Comparison of ENCODE assay signal across 27 cellular contexts in genomic region chr2:199946836-199947235, GRCh38. TPM values are rescaled to one million over a fixed set of nuclear protein-coding genes. Genes with fewer than 3 reads are reported as not detected.
DNase-seq lines count a peak whose midpoint lies in the region; ATAC-seq and TF ChIP-seq lines count a peak whose summit lies in the region.
"Had no signal": no experiment of that assay in that cellular context is flagged by ENCODE, and none has a peak within 500 bp of the region (broad histone marks: within the 10 kb centered on the region; RNA-seq: fewer than 3 reads in every experiment).

No MANE protein-coding gene starts in this region.

- no peak for DNase-seq in activated T-cell treated with anti-CD3 and anti-CD28 coated beads, Interleukin-2, amount 50 U/mL, for 72 hours
- no peak for DNase-seq in activated T-cell treated with anti-CD3 and anti-CD28 coated beads, Interleukin-2, amount 50 U/mL, for 48 hours
- DNase-seq in HFFc6, result peak; percentile 31
- DNase-seq in fibroblast of villous mesenchyme (ENCODE audit: low read depth), result peak; percentile 28
- no peak for DNase-seq in DMS53 (lab: John Stamatoyannopoulos, UW)
- no peak for DNase-seq in NCI-H2196 treated with DMSO at 0.1 percent for 48 hours (lab: John Stamatoyannopoulos, UW; ENCODE audit: unreplicated experiment)
- DNase-seq: activated CD4-positive, alpha-beta T cell treated with anti-CD3 and anti-CD28 coated beads for 4 hours; activated gamma-delta T cell treated with Interleukin-2 at 50 U/mL for 16 hours; central memory CD4-positive, alpha-beta T cell; cortex of kidney; DMS153; effector memory CD4-positive, alpha-beta T cell; HCEC 1CT; heart left ventricle; kidney; left ventricle myocardium superior; naive B cell; NCI-H1694; NCI-H510A; psoas muscle; SJCRH30; stimulated activated naive B cell treated with anti-CD40 and anti-IgM and Interleukin-4, amounts not matched to agents 10 μg/mL and 1 μg/mL and 100 μg/mL, for 72 hours; SW 1271 had no signal

- peaks cover 23% of the 10 kb centered on the region for H3K4me1 Mint-ChIP-seq in activated T-cell treated with anti-CD3 and anti-CD28 coated beads, Interleukin-2, amount 50 U/mL, for 72 hours (ENCODE audit: low read depth)
- H3K4me1 Mint-ChIP-seq in HFFc6 (ENCODE audit: low read depth), result peaks cover 15% of the 10 kb centered on the region

- H3K27me3 Mint-ChIP-seq in activated T-cell treated with anti-CD3 and anti-CD28 coated beads, Interleukin-2, amount 50 U/mL, for 72 hours (ENCODE audit: low read depth), result no peaks in the 10 kb centered on the region
- H3K27me3 Mint-ChIP-seq in HFFc6 (ENCODE audit: insufficient read depth), result peaks cover 3% of the 10 kb centered on the region; the same call in 1 of the 2 replicates
- H3K27me3 Mint-ChIP-seq: naive B cell; stimulated activated naive B cell treated with anti-CD40 and anti-IgM and Interleukin-4, amounts not matched to agents 10 μg/mL and 1 μg/mL and 100 μg/mL, for 72 hours; type B pancreatic cell had no signal

- no peak overlapping the region for H3K4me3 Mint-ChIP-seq in activated T-cell treated with anti-CD3 and anti-CD28 coated beads, Interleukin-2, amount 50 U/mL, for 72 hours
- H3K4me3 Mint-ChIP-seq in HFFc6, result no peak overlapping the region
- H3K4me3 Mint-ChIP-seq: naive B cell; stimulated activated naive B cell treated with anti-CD40 and anti-IgM and Interleukin-4, amounts not matched to agents 10 μg/mL and 1 μg/mL and 100 μg/mL, for 72 hours; type B pancreatic cell had no signal

- TF ChIP-seq CTCF in HFFc6 (IDR thresholded peaks at IDR 0.05), result no peak
- TF ChIP-seq CTCF in fibroblast of villous mesenchyme (IDR thresholded peaks at IDR 0.05; ENCODE audit: insufficient read depth, low read depth, low read length), result no peak

- no peak for ATAC-seq in activated T-cell treated with anti-CD3 and anti-CD28 coated beads, Interleukin-2, amount 50 U/mL, for 72 hours (replicated peaks in 1 of 2)
- ATAC-seq in HG03378 (IDR thresholded peaks at IDR 0.05; ENCODE audit: unreplicated experiment) (no peak), HG02973 (IDR thresholded peaks at IDR 0.05; ENCODE audit: unreplicated experiment) (no peak)
- ATAC-seq: heart left ventricle; left ventricle myocardium superior; psoas muscle; stimulated activated naive B cell treated with anti-CD40 and anti-IgM and Interleukin-4, amounts not matched to agents 10 μg/mL and 1 μg/mL and 100 μg/mL, for 72 hours had no signal

- no peak overlapping the region for H3K4me3 ChIP-seq in fibroblast of villous mesenchyme (ENCODE audit: low read depth, low read length)
- H3K4me3 ChIP-seq: BLaER1, heart left ventricle, psoas muscle, SJCRH30 had no signal

- H3K9me3 Mint-ChIP-seq in activated T-cell treated with anti-CD3 and anti-CD28 coated beads, Interleukin-2, amount 50 U/mL, for 72 hours, result no peaks in the 10 kb centered on the region
- H3K9me3 Mint-ChIP-seq in HFFc6, result no peaks in the 10 kb centered on the region
- H3K9me3 Mint-ChIP-seq: naive B cell; stimulated activated naive B cell treated with anti-CD40 and anti-IgM and Interleukin-4, amounts not matched to agents 10 μg/mL and 1 μg/mL and 100 μg/mL, for 72 hours; type B pancreatic cell had no signal

- peak overlapping the region; percentile 77 for H3K27ac Mint-ChIP-seq in activated T-cell treated with anti-CD3 and anti-CD28 coated beads, Interleukin-2, amount 50 U/mL, for 72 hours
- H3K27ac Mint-ChIP-seq in HFFc6, result peak overlapping the region; percentile 68
- H3K27ac Mint-ChIP-seq: stimulated activated naive B cell treated with anti-CD40 and anti-IgM and Interleukin-4, amounts not matched to agents 10 μg/mL and 1 μg/mL and 100 μg/mL, for 72 hours; type B pancreatic cell had no signal

- H3K36me3 Mint-ChIP-seq in activated T-cell treated with anti-CD3 and anti-CD28 coated beads, Interleukin-2, amount 50 U/mL, for 72 hours (ENCODE audit: insufficient read depth in 2 of 2), result peaks cover 0 to 10% of the 10 kb centered on the region in 2 donors
- peaks cover 15% of the 10 kb centered on the region for H3K36me3 Mint-ChIP-seq in HFFc6 (ENCODE audit: low read depth)

RNA-seq across cellular contexts. Expression of gene TYW5, which starts 8.5 kb away (rescaled TPM):
- 10 to 100 TPM; 13.3 to 14.7 TPM for total RNA-seq in activated T-cell treated with anti-CD3 and anti-CD28 coated beads, Interleukin-2, amount 50 U/mL, for 72 hours
- total RNA-seq in HFFc6 (2021; fragmentation: NEBNext Ultra II Directional; extraction: Animal tissue kit (Norgen Biotek cat#: 25700)), result 1 to 10 TPM; 4.0 to 5.8 (median 5.2) TPM
- 10.3 and 12.1 TPM in 2 replicates for total RNA-seq in fibroblast of villous mesenchyme

RNA-seq across cellular contexts. Expression of gene MAIP1, which starts 8.5 kb away (rescaled TPM):
- 10 to 100 TPM; 30.4 to 34.6 TPM for total RNA-seq in activated T-cell treated with anti-CD3 and anti-CD28 coated beads, Interleukin-2, amount 50 U/mL, for 72 hours
- total RNA-seq in HFFc6 (2021; fragmentation: NEBNext Ultra II Directional; extraction: Animal tissue kit (Norgen Biotek cat#: 25700)), result 10 to 100 TPM; 18.7 to 23.3 (median 20.4) TPM
- 22.9 and 29.8 TPM in 2 replicates for total RNA-seq in fibroblast of villous mesenchyme

RNA-seq across cellular contexts. Expression of gene C2orf69, which starts 35.7 kb away (rescaled TPM):
- 10 to 100 TPM; 16.3 to 19.1 TPM for total RNA-seq in activated T-cell treated with anti-CD3 and anti-CD28 coated beads, Interleukin-2, amount 50 U/mL, for 72 hours
- total RNA-seq in HFFc6 (2021; fragmentation: NEBNext Ultra II Directional; extraction: Animal tissue kit (Norgen Biotek cat#: 25700)), result 10 to 100 TPM; 11.8 to 15.2 (median 14.4) TPM
- 9.7 and 16.4 TPM in 2 replicates for total RNA-seq in fibroblast of villous mesenchyme

Comparison
In these comparisons a context has a peak if more than half of its experiments do, and no peak if none do; other contexts are left out.
1. DNase-seq: peak in HFFc6 (single experiment) and fibroblast of villous mesenchyme (single experiment); none in activated T-cell treated with anti-CD3 and anti-CD28 coated beads, Interleukin-2, amount 50 U/mL, for 72 hours (0 of 2), activated T-cell treated with anti-CD3 and anti-CD28 coated beads, Interleukin-2, amount 50 U/mL, for 48 hours (0 of 2), DMS53 (single experiment) and NCI-H2196 treated with DMSO at 0.1 percent for 48 hours (single experiment).